ENCODE assay signal across 8 cellular contexts in genomic region chr16:68289202-68289601, GRCh38. TPM values are rescaled to one million over a fixed set of nuclear protein-coding genes. Genes with fewer than 3 reads are reported as not detected.
A peak's percentile ranks its signal among the peaks of the same experiment; 100 is the strongest.
DNase-seq lines count a peak whose midpoint lies in the region; ATAC-seq, FAIRE-seq and TF ChIP-seq lines count a peak whose summit lies in the region.

No MANE protein-coding gene starts in this region.

- H3K4me1 ChIP-seq in HepG2 (ENCODE audit: insufficient read depth, low read length) (peaks cover 25% of the 10 kb centered on the region), right lobe of liver (peaks cover 0 to 4% (median 0%) of the 10 kb centered on the region in 4 donors), lower lobe of right lung (peaks cover 59% of the 10 kb centered on the region), vagina (peaks cover 63% of the 10 kb centered on the region)

- no peak for DNase-seq in HepG2 (ENCODE audit: low spot score)
- no peak for DNase-seq in right lobe of liver
- DNase-seq in T-helper 17 cell = no peak
- no peak for DNase-seq in lower lobe of right lung
- DNase-seq in vagina (ENCODE audit: extremely low spot score in 2 of 2) = no peak
- no peak for DNase-seq in RCC 7860 (ENCODE audit: low spot score)
- no peak for DNase-seq in MV-4-11 (lab: John Stamatoyannopoulos, UW)
- DNase-seq in A172 (ENCODE audit: low spot score) = no peak

- H3K9me3 ChIP-seq in HepG2 (ENCODE audit: low read length) (no peaks in the 10 kb centered on the region), right lobe of liver (no peaks in the 10 kb centered on the region), T-helper 17 cell (ENCODE audit: control insufficient read depth, low read length, poor library complexity, severe bottlenecking) (no peaks in the 10 kb centered on the region), lower lobe of right lung (no peaks in the 10 kb centered on the region), vagina (no peaks in the 10 kb centered on the region)

- no peak overlapping the region for H3K27ac ChIP-seq in HepG2 (ENCODE audit: extremely low read length, insufficient read depth, low read length)
- H3K27ac ChIP-seq in right lobe of liver = no peak overlapping the region
- peak overlapping the region; percentile 47 for H3K27ac ChIP-seq in lower lobe of right lung
- H3K27ac ChIP-seq in vagina = peak overlapping the region; percentile 60

- H4K20me1 ChIP-seq in HepG2 (ENCODE audit: insufficient read depth, low read length) = no peaks in the 10 kb centered on the region

- intact Hi-C loops in HepG2 (cut with micrococcal nuclease; ENCODE audit: unreplicated experiment) (no loop called here), right lobe of liver (cut with DNase I) (no loop called here), lower lobe of right lung (cut with DNase I) (no loop called here), vagina (cut with DNase I) (no loop called here)

- H3K79me2 ChIP-seq in HepG2 (ENCODE audit: insufficient read depth, low read length) = peaks cover 27% of the 10 kb centered on the region

- BruUV-seq in HepG2 (replicated peaks; lab: Mats Ljungman, UMichigan) = TSS peak; percentile 20

- TF ChIP-seq POLR2A in HepG2 (IDR thresholded peaks at IDR 0.05; ENCODE audit: insufficient read depth in 1 of 2, low read depth in 2 of 2, low read length in 2 of 2) = no peak
- no peak for TF ChIP-seq POLR2A in right lobe of liver (IDR thresholded peaks at IDR 0.05)
- no peak for TF ChIP-seq POLR2A in vagina (IDR thresholded peaks at IDR 0.05)

- TF ChIP-seq EP300 in HepG2 (IDR thresholded peaks at IDR 0.05; ENCODE audit: low read depth in 2 of 2, low read length in 2 of 2) (no peak), HepG2 (CRISPR knock-in tag; IDR thresholded peaks at IDR 0.05; ENCODE audit: borderline replicate concordance) (no peak)

- H3K4me3 ChIP-seq in HepG2 (replicated peaks in 1 of 3; ENCODE audit: insufficient read depth in 1 of 3, low read depth in 2 of 3, low read length in 3 of 3) (no peak overlapping the region), right lobe of liver (no peak overlapping the region), lower lobe of right lung (no peak overlapping the region), vagina (no peak overlapping the region)

- H3K4me2 ChIP-seq in HepG2 (ENCODE audit: low read depth, low read length) = no peak overlapping the region

- peak overlapping the region; percentile 93 for H3K27ac Mint-ChIP-seq in T-helper 17 cell

- FAIRE-seq in HepG2 (lab: Jason Lieb, UNC) (no peak), RCC 7860 (lab: Jason Lieb, UNC) (no peak)

- no peak overlapping the region for H2AFZ ChIP-seq in HepG2 (ENCODE audit: low read length)

- in situ Hi-C loops in HepG2 (cut with HindIII; ENCODE audit: extremely low pct_ligation_motif_present, low pct_unique_long_range_greater_than_20kb) = no loop called here

- TF ChIP-seq CTCF in HepG2 (CRISPR knock-in tag; IDR thresholded peaks at IDR 0.05) (no peak), right lobe of liver (IDR thresholded peaks at IDR 0.05) (no peak), lower lobe of right lung (IDR thresholded peaks at IDR 0.05) (no peak), vagina (IDR thresholded peaks at IDR 0.05) (no peak)

- no peak for TF ChIP-seq RAD21 in HepG2 (CRISPR knock-in tag; IDR thresholded peaks at IDR 0.05)

- H3K27me3 ChIP-seq in HepG2 (ENCODE audit: control insufficient read depth in 1 of 2, insufficient read depth in 2 of 2, low read length in 2 of 2) = no peaks in the 10 kb centered on the region
- H3K27me3 ChIP-seq in right lobe of liver = no peaks in the 10 kb centered on the region
- no peaks in the 10 kb centered on the region for H3K27me3 ChIP-seq in lower lobe of right lung (ENCODE audit: low read depth)
- no peaks in the 10 kb centered on the region for H3K27me3 ChIP-seq in vagina

- POLR2A ChIA-PET in HepG2 (lab: Yijun Ruan, JAX) = interaction anchor here (0.8 to 2.4 kb wide), 2 partner anchors 22 to 25 kb away, joined by 3 to 6 read pairs; partner anchors contain the start of genes PRMT7, SLC7A6 and SLC7A6OS

- H3K27me3 Mint-ChIP-seq in T-helper 17 cell = no peaks in the 10 kb centered on the region

- no peak for ATAC-seq in HepG2
- ATAC-seq in right lobe of liver = no peak
- ATAC-seq in T-helper 17 cell = no peak
- ATAC-seq in lower lobe of right lung = no peak

- H3K36me3 Mint-ChIP-seq in T-helper 17 cell (ENCODE audit: low read depth) = peaks cover 22% of the 10 kb centered on the region

- WGBS in HepG2 (ENCODE audit: low lambda C conversion rate) = 96% methylated on average over 2 of the region's 2 CpGs
- 100% methylated on average over 1 of the region's 2 CpGs for WGBS in right lobe of liver (ENCODE audit: insufficient coverage, low coverage, low lambda C conversion rate, missing lambda C conversion rate)

- no peak overlapping the region for H3K9ac ChIP-seq in HepG2 (ENCODE audit: insufficient read depth, low read depth, low read length)

- peaks cover 75% of the 10 kb centered on the region for H3K4me1 Mint-ChIP-seq in T-helper 17 cell

- H3K36me3 ChIP-seq in HepG2 (replicated peaks in 1 of 2; ENCODE audit: control insufficient read depth in 1 of 2, insufficient read depth in 2 of 2, low read length in 2 of 2) (peaks cover 49 to 82% of the 10 kb centered on the region in 2 experiments), right lobe of liver (no peaks in the 10 kb centered on the region), lower lobe of right lung (peaks cover 62% of the 10 kb centered on the region), vagina (peaks cover 0 to 10% of the 10 kb centered on the region in 2 donors)

- peak overlapping the region; percentile 84 for H3K4me3 Mint-ChIP-seq in T-helper 17 cell

- CTCF ChIA-PET in HepG2 (lab: Yijun Ruan, JAX; ENCODE audit: low intra/inter-chr PET ratio, low total read pairs) = no interaction called here

RNA-seq across cellular contexts. Expression of gene SLC7A6OS, which starts 21.5 kb away (rescaled TPM):
- total RNA-seq in HepG2 (2016; rRNA removed; fragmentation: Illumina TruSeq; extraction: Trizol) (21.5 and 21.6 TPM in 2 replicates), right lobe of liver (1 to 10 TPM; 4.0 to 5.4 (median 4.8) TPM), T-helper 17 cell (10 to 100 TPM; 35.3 to 36.0 TPM), lower lobe of right lung (16.8 TPM), vagina (15.5 TPM)
- total RNA-seq in HepG2 (2016; cell fraction: cytosol; rRNA removed; fragmentation: Illumina TruSeq; extraction: Trizol; ENCODE audit: low read depth) = 4.2 and 5.7 TPM in 2 replicates
- 19.7 and 21.7 TPM in 2 replicates for total RNA-seq in HepG2 (2016; cell fraction: insoluble cytoplasmic fraction; rRNA removed; fragmentation: Illumina TruSeq; extraction: Trizol)
- total RNA-seq in HepG2 (2016; cell fraction: membrane; rRNA removed; fragmentation: Illumina TruSeq; extraction: Trizol) = 8.6 and 9.1 TPM in 2 replicates
- 28.4 and 34.8 TPM in 2 replicates for total RNA-seq in HepG2 (2016; cell fraction: nucleus; rRNA removed; fragmentation: Illumina TruSeq; extraction: Trizol)
- polyA plus RNA-seq in HepG2 (2011; rRNA removed) = 11.2 and 12.5 TPM in 2 replicates
- polyA plus RNA-seq in HepG2 (2011; cell fraction: cytosol; rRNA removed) = 6.1 and 9.0 TPM in 2 replicates
- polyA plus RNA-seq in HepG2 (2011; cell fraction: nucleus; rRNA removed) = 22.2 and 25.4 TPM in 2 replicates
- polyA plus RNA-seq in HepG2 (2012) = 12.1 and 13.5 TPM in 2 replicates
- 2.2 and 2.4 TPM in 2 replicates for polyA plus RNA-seq in HepG2 (2016; cell fraction: cytosol; fragmentation: Illumina TruSeq; extraction: Trizol; ENCODE audit: low read depth)
- polyA plus RNA-seq in HepG2 (2016; cell fraction: insoluble cytoplasmic fraction; fragmentation: Illumina TruSeq; extraction: Trizol; ENCODE audit: low read depth) = 19.5 and 20.3 TPM in 2 replicates
- polyA plus RNA-seq in HepG2 (2016; cell fraction: membrane; fragmentation: Illumina TruSeq; extraction: Trizol; ENCODE audit: low read depth) = 4.3 and 4.5 TPM in 2 replicates
- polyA plus RNA-seq in HepG2 (2016; cell fraction: nucleus; fragmentation: Illumina TruSeq; extraction: Trizol; ENCODE audit: insufficient read depth, low read depth) = 37.7 and 42.1 TPM in 2 replicates
- 8.8 and 15.1 TPM in 2 replicates for polyA minus RNA-seq in HepG2 (2011; rRNA and poly(A)+ RNA removed; ENCODE audit: low replicate concordance)
- polyA minus RNA-seq in HepG2 (2011; cell fraction: cytosol; rRNA and poly(A)+ RNA removed) = 4.7 and 4.9 TPM in 2 replicates
- 26.7 and 28.5 TPM in 2 replicates for polyA minus RNA-seq in HepG2 (2011; cell fraction: nucleus; rRNA and poly(A)+ RNA removed)
- 19.0 and 23.9 TPM in 2 replicates for total RNA-seq in A172 (2014; rRNA removed; shearing (Covaris generic))

RNA-seq across cellular contexts. Expression of gene PRMT7, which starts 21.6 kb away (rescaled TPM):
- total RNA-seq in HepG2 (2016; rRNA removed; fragmentation: Illumina TruSeq; extraction: Trizol) (46.7 and 55.0 TPM in 2 replicates), right lobe of liver (10 to 100 TPM; 13.1 to 28.3 (median 21.1) TPM), T-helper 17 cell (10 to 100 TPM; 55.2 to 59.4 TPM), lower lobe of right lung (36.1 TPM), vagina (47.9 TPM)
- total RNA-seq in HepG2 (2016; cell fraction: cytosol; rRNA removed; fragmentation: Illumina TruSeq; extraction: Trizol; ENCODE audit: low read depth) = 9.5 and 12.3 TPM in 2 replicates
- 45.8 and 52.4 TPM in 2 replicates for total RNA-seq in HepG2 (2016; cell fraction: insoluble cytoplasmic fraction; rRNA removed; fragmentation: Illumina TruSeq; extraction: Trizol)
- 18.9 and 20.2 TPM in 2 replicates for total RNA-seq in HepG2 (2016; cell fraction: membrane; rRNA removed; fragmentation: Illumina TruSeq; extraction: Trizol)
- 51.3 and 66.0 TPM in 2 replicates for total RNA-seq in HepG2 (2016; cell fraction: nucleus; rRNA removed; fragmentation: Illumina TruSeq; extraction: Trizol)
- polyA plus RNA-seq in HepG2 (2011; rRNA removed) = 47.5 and 53.5 TPM in 2 replicates
- polyA plus RNA-seq in HepG2 (2011; cell fraction: cytosol; rRNA removed) = 35.5 and 39.1 TPM in 2 replicates
- 268 and 334 TPM in 2 replicates for polyA plus RNA-seq in HepG2 (2011; cell fraction: nucleus; rRNA removed)
- 28.1 and 39.6 TPM in 2 replicates for polyA plus RNA-seq in HepG2 (2012)
- polyA plus RNA-seq in HepG2 (2016; cell fraction: cytosol; fragmentation: Illumina TruSeq; extraction: Trizol; ENCODE audit: low read depth) = 4.3 and 4.6 TPM in 2 replicates
- 36.4 and 39.2 TPM in 2 replicates for polyA plus RNA-seq in HepG2 (2016; cell fraction: insoluble cytoplasmic fraction; fragmentation: Illumina TruSeq; extraction: Trizol; ENCODE audit: low read depth)
- 6.8 and 7.1 TPM in 2 replicates for polyA plus RNA-seq in HepG2 (2016; cell fraction: membrane; fragmentation: Illumina TruSeq; extraction: Trizol; ENCODE audit: low read depth)
- 109 and 112 TPM in 2 replicates for polyA plus RNA-seq in HepG2 (2016; cell fraction: nucleus; fragmentation: Illumina TruSeq; extraction: Trizol; ENCODE audit: insufficient read depth, low read depth)
- 105 and 173 TPM in 2 replicates for polyA minus RNA-seq in HepG2 (2011; rRNA and poly(A)+ RNA removed; ENCODE audit: low replicate concordance)
- 15.1 and 21.0 TPM in 2 replicates for polyA minus RNA-seq in HepG2 (2011; cell fraction: cytosol; rRNA and poly(A)+ RNA removed)
- polyA minus RNA-seq in HepG2 (2011; cell fraction: nucleus; rRNA and poly(A)+ RNA removed) = 89.8 and 99.8 TPM in 2 replicates
- total RNA-seq in A172 (2014; rRNA removed; shearing (Covaris generic)) = 40.2 and 44.6 TPM in 2 replicates

RNA-seq across cellular contexts. Expression of gene SLC7A6, which starts 24.9 kb away (rescaled TPM):
- total RNA-seq in HepG2 (2016; rRNA removed; fragmentation: Illumina TruSeq; extraction: Trizol) = 25.4 and 35.8 TPM in 2 replicates
- total RNA-seq in HepG2 (2016; cell fraction: cytosol; rRNA removed; fragmentation: Illumina TruSeq; extraction: Trizol; ENCODE audit: low read depth) = 116 and 121 TPM in 2 replicates
- 25.1 and 35.3 TPM in 2 replicates for total RNA-seq in HepG2 (2016; cell fraction: insoluble cytoplasmic fraction; rRNA removed; fragmentation: Illumina TruSeq; extraction: Trizol)
- 38.4 and 41.5 TPM in 2 replicates for total RNA-seq in HepG2 (2016; cell fraction: membrane; rRNA removed; fragmentation: Illumina TruSeq; extraction: Trizol)
- 53.5 and 62.4 TPM in 2 replicates for total RNA-seq in HepG2 (2016; cell fraction: nucleus; rRNA removed; fragmentation: Illumina TruSeq; extraction: Trizol)
- polyA plus RNA-seq in HepG2 (2011; rRNA removed) = 67.4 and 70.8 TPM in 2 replicates
- polyA plus RNA-seq in HepG2 (2011; cell fraction: cytosol; rRNA removed) = 38.1 and 42.5 TPM in 2 replicates
- polyA plus RNA-seq in HepG2 (2011; cell fraction: nucleus; rRNA removed) = 195 and 234 TPM in 2 replicates
- polyA plus RNA-seq in HepG2 (2012) = 29.8 and 35.6 TPM in 2 replicates
- polyA plus RNA-seq in HepG2 (2016; cell fraction: cytosol; fragmentation: Illumina TruSeq; extraction: Trizol; ENCODE audit: low read depth) = 4.5 and 5.9 TPM in 2 replicates
- polyA plus RNA-seq in HepG2 (2016; cell fraction: insoluble cytoplasmic fraction; fragmentation: Illumina TruSeq; extraction: Trizol; ENCODE audit: low read depth) = 17.5 and 18.7 TPM in 2 replicates
- 8.7 and 9.5 TPM in 2 replicates for polyA plus RNA-seq in HepG2 (2016; cell fraction: membrane; fragmentation: Illumina TruSeq; extraction: Trizol; ENCODE audit: low read depth)
- 86.8 and 104 TPM in 2 replicates for polyA plus RNA-seq in HepG2 (2016; cell fraction: nucleus; fragmentation: Illumina TruSeq; extraction: Trizol; ENCODE audit: insufficient read depth, low read depth)
- polyA minus RNA-seq in HepG2 (2011; rRNA and poly(A)+ RNA removed; ENCODE audit: low replicate concordance) = 346 and 374 TPM in 2 replicates
- 39.3 and 39.6 TPM in 2 replicates for polyA minus RNA-seq in HepG2 (2011; cell fraction: cytosol; rRNA and poly(A)+ RNA removed)
- 114 and 135 TPM in 2 replicates for polyA minus RNA-seq in HepG2 (2011; cell fraction: nucleus; rRNA and poly(A)+ RNA removed)
- 1 to 10 TPM; 1.6 to 9.6 (median 4.5) TPM for total RNA-seq in right lobe of liver
- 100 to 1,000 TPM; 148 to 171 TPM for total RNA-seq in T-helper 17 cell
- total RNA-seq in lower lobe of right lung = 47.1 TPM
- 35.1 TPM for total RNA-seq in vagina
- total RNA-seq in A172 (2014; rRNA removed; shearing (Covaris generic)) = 8.0 and 16.4 TPM in 2 replicates

RNA-seq across cellular contexts. Expression of gene PLA2G15, which starts 44.0 kb away (rescaled TPM):
- total RNA-seq in HepG2 (2016; rRNA removed; fragmentation: Illumina TruSeq; extraction: Trizol) = 9.9 and 14.4 TPM in 2 replicates
- total RNA-seq in HepG2 (2016; cell fraction: cytosol; rRNA removed; fragmentation: Illumina TruSeq; extraction: Trizol; ENCODE audit: low read depth) = 1.6 and 1.9 TPM in 2 replicates
- 8.0 and 15.5 TPM in 2 replicates for total RNA-seq in HepG2 (2016; cell fraction: insoluble cytoplasmic fraction; rRNA removed; fragmentation: Illumina TruSeq; extraction: Trizol)
- total RNA-seq in HepG2 (2016; cell fraction: membrane; rRNA removed; fragmentation: Illumina TruSeq; extraction: Trizol) = 4.8 and 5.1 TPM in 2 replicates
- total RNA-seq in HepG2 (2016; cell fraction: nucleus; rRNA removed; fragmentation: Illumina TruSeq; extraction: Trizol) = 16.6 and 20.9 TPM in 2 replicates
- polyA plus RNA-seq in HepG2 (2011; rRNA removed) = 23.7 and 30.2 TPM in 2 replicates
- polyA plus RNA-seq in HepG2 (2011; cell fraction: cytosol; rRNA removed) = 18.0 and 24.3 TPM in 2 replicates
- polyA plus RNA-seq in HepG2 (2011; cell fraction: nucleus; rRNA removed) = 25.8 and 28.3 TPM in 2 replicates
- 14.5 and 15.3 TPM in 2 replicates for polyA plus RNA-seq in HepG2 (2012)
- 1.2 and 1.8 TPM in 2 replicates for polyA plus RNA-seq in HepG2 (2016; cell fraction: cytosol; fragmentation: Illumina TruSeq; extraction: Trizol; ENCODE audit: low read depth)
- polyA plus RNA-seq in HepG2 (2016; cell fraction: insoluble cytoplasmic fraction; fragmentation: Illumina TruSeq; extraction: Trizol; ENCODE audit: low read depth) = 8.4 and 8.8 TPM in 2 replicates
- 2.6 and 3.5 TPM in 2 replicates for polyA plus RNA-seq in HepG2 (2016; cell fraction: membrane; fragmentation: Illumina TruSeq; extraction: Trizol; ENCODE audit: low read depth)
- polyA plus RNA-seq in HepG2 (2016; cell fraction: nucleus; fragmentation: Illumina TruSeq; extraction: Trizol; ENCODE audit: insufficient read depth, low read depth) = 29.5 and 29.9 TPM in 2 replicates
- 18.7 and 48.3 TPM in 2 replicates for polyA minus RNA-seq in HepG2 (2011; rRNA and poly(A)+ RNA removed; ENCODE audit: low replicate concordance)
- polyA minus RNA-seq in HepG2 (2011; cell fraction: cytosol; rRNA and poly(A)+ RNA removed) = 13.9 and 15.8 TPM in 2 replicates
- polyA minus RNA-seq in HepG2 (2011; cell fraction: nucleus; rRNA and poly(A)+ RNA removed) = 5.9 and 8.5 TPM in 2 replicates
- total RNA-seq in right lobe of liver = 10 to 100 TPM in 5 of 6 experiments, 1 to 10 TPM in 1; 9.7 to 21.2 (median 13.7) TPM
- total RNA-seq in T-helper 17 cell = 1 to 10 TPM; 6.6 to 7.4 TPM
- 45.1 TPM for total RNA-seq in lower lobe of right lung
- 18.2 TPM for total RNA-seq in vagina
- 27.7 and 35.1 TPM in 2 replicates for total RNA-seq in A172 (2014; rRNA removed; shearing (Covaris generic))

RNA-seq across cellular contexts. Expression of gene ESRP2, which starts 53.3 kb away (rescaled TPM):
- total RNA-seq in HepG2 (2016; rRNA removed; fragmentation: Illumina TruSeq; extraction: Trizol) = 17.1 and 21.1 TPM in 2 replicates
- 6.8 and 7.6 TPM in 2 replicates for total RNA-seq in HepG2 (2016; cell fraction: cytosol; rRNA removed; fragmentation: Illumina TruSeq; extraction: Trizol; ENCODE audit: low read depth)
- 14.0 and 20.2 TPM in 2 replicates for total RNA-seq in HepG2 (2016; cell fraction: insoluble cytoplasmic fraction; rRNA removed; fragmentation: Illumina TruSeq; extraction: Trizol)
- total RNA-seq in HepG2 (2016; cell fraction: membrane; rRNA removed; fragmentation: Illumina TruSeq; extraction: Trizol) = 8.4 and 9.8 TPM in 2 replicates
- total RNA-seq in HepG2 (2016; cell fraction: nucleus; rRNA removed; fragmentation: Illumina TruSeq; extraction: Trizol) = 30.8 and 33.0 TPM in 2 replicates
- polyA plus RNA-seq in HepG2 (2011; rRNA removed) = 32.4 and 36.3 TPM in 2 replicates
- 15.3 and 21.4 TPM in 2 replicates for polyA plus RNA-seq in HepG2 (2011; cell fraction: cytosol; rRNA removed)
- 149 and 178 TPM in 2 replicates for polyA plus RNA-seq in HepG2 (2011; cell fraction: nucleus; rRNA removed)
- polyA plus RNA-seq in HepG2 (2012) = 22.9 and 25.0 TPM in 2 replicates
- polyA plus RNA-seq in HepG2 (2016; cell fraction: cytosol; fragmentation: Illumina TruSeq; extraction: Trizol; ENCODE audit: low read depth) = 1.9 and 2.0 TPM in 2 replicates
- polyA plus RNA-seq in HepG2 (2016; cell fraction: insoluble cytoplasmic fraction; fragmentation: Illumina TruSeq; extraction: Trizol; ENCODE audit: low read depth) = 20.9 and 25.3 TPM in 2 replicates
- 6.3 and 6.7 TPM in 2 replicates for polyA plus RNA-seq in HepG2 (2016; cell fraction: membrane; fragmentation: Illumina TruSeq; extraction: Trizol; ENCODE audit: low read depth)
- polyA plus RNA-seq in HepG2 (2016; cell fraction: nucleus; fragmentation: Illumina TruSeq; extraction: Trizol; ENCODE audit: insufficient read depth, low read depth) = 75.9 and 77.2 TPM in 2 replicates
- 91.8 and 102 TPM in 2 replicates for polyA minus RNA-seq in HepG2 (2011; rRNA and poly(A)+ RNA removed; ENCODE audit: low replicate concordance)
- polyA minus RNA-seq in HepG2 (2011; cell fraction: cytosol; rRNA and poly(A)+ RNA removed) = 22.4 and 22.8 TPM in 2 replicates
- polyA minus RNA-seq in HepG2 (2011; cell fraction: nucleus; rRNA and poly(A)+ RNA removed) = 79.8 and 79.9 TPM in 2 replicates
- 100 to 1,000 TPM in 1 of 6 experiments, 10 to 100 TPM in 5; 44.8 to 102 (median 57.9) TPM for total RNA-seq in right lobe of liver
- under 1 TPM; 0.10 to 0.16 TPM for total RNA-seq in T-helper 17 cell
- 64.5 TPM for total RNA-seq in lower lobe of right lung
- 71.0 TPM for total RNA-seq in vagina
- total RNA-seq in A172 (2014; rRNA removed; shearing (Covaris generic)) = 0.45 TPM in 1 of 2 replicates, not detected in the other

Comparison
In these comparisons a context has a peak if more than half of its experiments do, and no peak if none do; other contexts are left out.
1. H3K27ac ChIP-seq: peak in lower lobe of right lung (single experiment) and vagina (single experiment); none in HepG2 (single experiment) and right lobe of liver (0 of 3).